12 cellular contexts compared by ENCODE assay signal in the genomic region with DNA sequence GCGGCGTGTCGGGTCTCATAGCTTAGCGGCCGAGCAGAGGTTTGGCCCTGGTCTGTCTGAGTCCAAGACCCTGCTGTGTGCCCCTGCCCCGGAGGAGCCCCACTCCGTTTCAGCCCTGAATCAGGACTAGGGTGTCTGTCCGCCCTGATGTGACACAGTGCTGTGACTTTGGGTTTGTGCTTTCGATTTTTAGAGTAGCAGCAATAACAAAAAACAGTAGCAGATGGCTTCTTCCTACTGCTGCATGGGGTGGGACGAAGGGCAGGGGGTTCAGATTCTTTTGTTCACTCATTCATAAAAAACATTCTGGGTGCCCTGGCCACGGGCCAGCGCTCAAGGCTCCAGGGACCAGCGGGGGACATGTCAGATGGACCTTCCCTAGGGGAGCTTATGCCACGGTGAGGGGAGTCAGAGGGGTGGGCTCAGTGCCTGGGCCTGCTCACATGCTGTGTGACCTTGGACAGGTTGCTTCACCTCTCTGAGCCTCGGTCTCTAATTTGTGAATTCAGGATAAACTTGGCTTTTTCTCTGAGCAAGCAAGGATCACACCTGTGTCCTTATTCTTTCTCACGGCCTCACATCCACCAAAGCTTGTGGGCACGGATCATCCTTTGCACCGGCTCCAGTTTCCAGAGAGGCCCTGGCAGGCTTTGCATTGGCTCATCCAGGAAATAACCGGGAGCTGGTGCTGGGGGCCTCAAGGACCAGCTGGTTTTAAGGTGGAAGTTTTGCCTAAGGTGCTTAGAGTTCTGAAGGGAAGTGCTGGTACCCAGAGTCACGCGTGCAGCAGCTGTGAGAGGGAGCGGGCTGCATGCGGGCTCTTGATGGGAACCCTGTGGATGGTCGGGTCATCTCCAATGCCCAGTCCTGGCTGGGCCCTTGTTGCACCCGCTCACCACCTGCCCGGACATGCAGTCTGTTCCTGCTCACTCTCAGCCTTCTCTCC. TPM values are rescaled to one million over a fixed set of nuclear protein-coding genes. Genes with fewer than 3 reads are reported as not detected.
DNase-seq lines count a peak whose midpoint lies in the region; ATAC-seq and TF ChIP-seq lines count a peak whose summit lies in the region.
"Had no signal": no experiment of that assay in that cellular context is flagged by ENCODE, and none has a peak within 500 bp of the region (broad histone marks: within the 10 kb centered on the region; RNA-seq: fewer than 3 reads in every experiment).

No MANE protein-coding gene starts in this region.

- peak overlapping the region; percentile 75 for H3K4me3 Mint-ChIP-seq in CD8-positive, alpha-beta T cell
- H3K4me3 Mint-ChIP-seq in natural killer cell: peak overlapping the region; percentile 78

- CTCF ChIA-PET in CD8-positive, alpha-beta T cell (lab: Charles Lee): interaction anchor here (0.9 to 1.7 kb wide), 2 partner anchors 8 to 684 kb away, joined by 3 to 4 read pairs; no protein-coding TSS in a partner anchor

- peaks cover 36% of the 10 kb centered on the region for H3K4me1 ChIP-seq in CD8-positive, alpha-beta T cell (ENCODE audit: insufficient read depth, low read length)
- peaks cover 50% of the 10 kb centered on the region for H3K4me1 ChIP-seq in Loucy (ENCODE audit: insufficient read depth, low read length, poor library complexity, severe bottlenecking)

- H3K9me3 ChIP-seq in CD8-positive, alpha-beta T cell (ENCODE audit: low read length): no peaks in the 10 kb centered on the region
- no peaks in the 10 kb centered on the region for H3K9me3 ChIP-seq in Loucy (ENCODE audit: insufficient read depth, low read depth, low read length)

- no peak overlapping the region for H2AFZ ChIP-seq in Loucy (ENCODE audit: low read length)

- peak overlapping the region; percentile 22 for H3K4me3 ChIP-seq in CD8-positive, alpha-beta T cell (ENCODE audit: low read depth, low read length)
- peak overlapping the region; percentile 69 for H3K4me3 ChIP-seq in Loucy (ENCODE audit: low read length, poor library complexity, severe bottlenecking)
- H3K4me3 ChIP-seq in choroid plexus epithelial cell (ENCODE audit: low read depth, low read length): peak overlapping the region; percentile 14

- no peak overlapping the region for H3K27ac ChIP-seq in CD8-positive, alpha-beta T cell (ENCODE audit: low read depth, low read length)
- H3K27ac ChIP-seq in substantia nigra (ENCODE audit: low read depth, low read length, poor library complexity, severe bottlenecking): no peak overlapping the region
- H3K27ac ChIP-seq: WERI-Rb-1 had no signal

- H3F3A ChIP-seq in Loucy (ENCODE audit: low read depth): no peaks in the 10 kb centered on the region

- no peaks in the 10 kb centered on the region for H3K9me2 ChIP-seq in Loucy (replicated peaks; ENCODE audit: low read depth, low read length)

- no peaks in the 10 kb centered on the region for H4K20me1 ChIP-seq in Loucy (ENCODE audit: insufficient read depth, low read length, poor library complexity, severe bottlenecking)

- peaks cover 19% of the 10 kb centered on the region for H3K79me2 ChIP-seq in Loucy (ENCODE audit: insufficient read depth, low read length)

- H3K9ac ChIP-seq in Loucy (ENCODE audit: low read depth, low read length, poor library complexity, severe bottlenecking): peak overlapping the region; percentile 72

- ATAC-seq in CD8-positive, alpha-beta T cell: peak; percentile 44
- ATAC-seq in natural killer cell: peak; percentile 50 to 65 (median 51)
- no peak for ATAC-seq in HG03571 (IDR thresholded peaks at IDR 0.05; ENCODE audit: unreplicated experiment)

- peaks cover 7% of the 10 kb centered on the region for H3K36me3 Mint-ChIP-seq in CD8-positive, alpha-beta T cell
- no peaks in the 10 kb centered on the region for H3K36me3 Mint-ChIP-seq in natural killer cell

- H3K9me3 Mint-ChIP-seq in CD8-positive, alpha-beta T cell: no peaks in the 10 kb centered on the region
- no peaks in the 10 kb centered on the region for H3K9me3 Mint-ChIP-seq in natural killer cell

- H3K36me3 ChIP-seq in CD8-positive, alpha-beta T cell (ENCODE audit: insufficient read depth, low read length): no peaks in the 10 kb centered on the region
- H3K36me3 ChIP-seq in Loucy (ENCODE audit: insufficient read depth, low read length): no peaks in the 10 kb centered on the region
- H3K36me3 ChIP-seq: WERI-Rb-1 had no signal

- H3K4me1 Mint-ChIP-seq in CD8-positive, alpha-beta T cell (ENCODE audit: low read depth): peaks cover 48% of the 10 kb centered on the region
- peaks cover 46 to 74% of the 10 kb centered on the region in 2 donors for H3K4me1 Mint-ChIP-seq in natural killer cell

- POLR2A ChIA-PET in CD8-positive, alpha-beta T cell (lab: Charles Lee): interaction anchor here (0.9 to 1.3 kb wide), 2 partner anchors 8 to 13 kb away, joined by 3 read pairs; no protein-coding TSS in a partner anchor

- TF ChIP-seq CTCF in CD8-positive, alpha-beta T cell (IDR thresholded peaks at IDR 0.05): no peak
- no peak for TF ChIP-seq CTCF in Loucy (conservative IDR thresholded peaks at IDR 0.05; ENCODE audit: low read length)
- no peak for TF ChIP-seq CTCF in choroid plexus epithelial cell (conservative IDR thresholded peaks at IDR 0.05; ENCODE audit: low read depth, low read length)
- no peak for TF ChIP-seq CTCF in natural killer cell (IDR thresholded peaks at IDR 0.05)

- no peaks in the 10 kb centered on the region for H3K27me3 ChIP-seq in CD8-positive, alpha-beta T cell (ENCODE audit: insufficient read depth, low read length)
- no peaks in the 10 kb centered on the region for H3K27me3 ChIP-seq in Loucy (ENCODE audit: insufficient read depth, low read length, poor library complexity, severe bottlenecking)

- intact Hi-C loops in CD8-positive, alpha-beta T cell (cut with DNase I, micrococcal nuclease): no loop called here
- intact Hi-C loops in natural killer cell (cut with micrococcal nuclease): no loop called here

- H3K27ac Mint-ChIP-seq in CD8-positive, alpha-beta T cell: peak overlapping the region; percentile 18
- H3K27ac Mint-ChIP-seq in natural killer cell: peak overlapping the region; percentile 61 to 79

- no peak for DNase-seq in CD8-positive, alpha-beta T cell
- DNase-seq in choroid plexus epithelial cell (ENCODE audit: low read depth): no peak
- DNase-seq in natural killer cell: no peak
- DNase-seq in substantia nigra (lab: John Stamatoyannopoulos, UW): no peak
- no peak for DNase-seq in hypothalamus (lab: John Stamatoyannopoulos, UW)
- DNase-seq: activated gamma-delta T cell; cortex of kidney; occipital lobe; stimulated activated naive CD4-positive, alpha-beta T cell treated with Interleukin-2 at 50 U/mL for 16 hours; WERI-Rb-1 had no signal

- H3K27me3 Mint-ChIP-seq in CD8-positive, alpha-beta T cell (ENCODE audit: low read depth): no peaks in the 10 kb centered on the region
- no peaks in the 10 kb centered on the region for H3K27me3 Mint-ChIP-seq in natural killer cell (ENCODE audit: low read depth in 2 of 2)

- peak overlapping the region; percentile 76 for H3K4me2 ChIP-seq in Loucy (ENCODE audit: low read depth, low read length, poor library complexity, severe bottlenecking)

RNA-seq across cellular contexts. Expression of gene PRR5, which starts 24.4 kb away (rescaled TPM):
- 10 to 100 TPM; 47.6 to 49.3 TPM for total RNA-seq in CD8-positive, alpha-beta T cell
- total RNA-seq in natural killer cell: 100 to 1,000 TPM in 1 of 3 donors, 10 to 100 TPM in 2; 92.6 to 133 (median 93.4) TPM

Comparison
In these comparisons a context has a peak if more than half of its experiments do, and no peak if none do; other contexts are left out.
1. H3K4me3 ChIP-seq: peak in every context shown above with its lines; median percentile 69 in Loucy; 22 in CD8-positive, alpha-beta T cell; 14 in choroid plexus epithelial cell.